Comparison of ENCODE assay signal across 1 cellular context in genomic region chr2:29238497-29238896, GRCh38.
TF ChIP-seq lines count a peak whose summit lies in the region.

No MANE protein-coding gene starts in this region.

TF ChIP-seq in Ishikawa, 13 proteins besides CTCF, POLR2A, EP300 and RAD21 (continued from another document):
- no peak for TF ChIP-seq REST (IDR thresholded peaks at IDR 0.05; ENCODE audit: low read depth)
- no peak for TF ChIP-seq NFIC (IDR thresholded peaks at IDR 0.05)
- TF ChIP-seq FOXM1 (IDR thresholded peaks at IDR 0.05; ENCODE audit: borderline replicate concordance, low read depth) = no peak
- no peak for TF ChIP-seq EGR1 (IDR thresholded peaks at IDR 0.05)
